Comparison of ENCODE assay signal across 8 cellular contexts in genomic region chr7:139034855-139035587, GRCh38. TPM values are rescaled to one million over a fixed set of nuclear protein-coding genes. Genes with fewer than 3 reads are reported as not detected.
DNase-seq lines count a peak whose midpoint lies in the region; ATAC-seq and TF ChIP-seq lines count a peak whose summit lies in the region.

No MANE protein-coding gene starts in this region.

- no peaks in the 10 kb centered on the region for H3F3A ChIP-seq in neural progenitor cell (ENCODE audit: low read depth)

- H3K4me1 Mint-ChIP-seq in neural progenitor cell (no peaks in the 10 kb centered on the region), osteocyte (ENCODE audit: unreplicated experiment) (no peaks in the 10 kb centered on the region)

- H3K36me3 Mint-ChIP-seq in neural progenitor cell (no peaks in the 10 kb centered on the region), osteocyte (ENCODE audit: unreplicated experiment) (no peaks in the 10 kb centered on the region)

- H3K27ac ChIP-seq in KOPT-K1 (ENCODE audit: low read depth, low read length, poor library complexity, severe bottlenecking), result peak overlapping the region; percentile 92
- H3K27ac ChIP-seq in neural progenitor cell, result no peak overlapping the region

- H4K20me1 ChIP-seq in neural progenitor cell (ENCODE audit: low read depth), result no peaks in the 10 kb centered on the region

- H2AFZ ChIP-seq in neural progenitor cell (replicated peaks), result peak overlapping the region; percentile 95

- H3K9ac ChIP-seq in neural progenitor cell, result no peak overlapping the region

- H3K36me3 ChIP-seq in KOPT-K1 (ENCODE audit: insufficient read depth, low read length) (peaks cover 45% of the 10 kb centered on the region), neural progenitor cell (no peaks in the 10 kb centered on the region)

- TF ChIP-seq CTCF in GM10248 (IDR thresholded peaks at IDR 0.05; ENCODE audit: control extremely low read depth, extremely low read depth, low read depth, missing control alignments), result no peak
- no peak for TF ChIP-seq CTCF in neural progenitor cell (IDR thresholded peaks at IDR 0.05)
- TF ChIP-seq CTCF in osteocyte (IDR thresholded peaks at IDR 0.05), result no peak

- DNase-seq in GM10248 (ENCODE audit: extremely low spot score) (peak; percentile 64), fibroblast of peridontal ligament (ENCODE audit: extremely low read depth) (peak; percentile 41), neural progenitor cell (ENCODE audit: low spot score) (peak; percentile 36), NAMALWA (ENCODE audit: low spot score) (no peak), osteocyte (ENCODE audit: extremely low spot score, unreplicated experiment) (no peak)
- peak; percentile 64 for DNase-seq in activated CD8-positive, alpha-beta memory T cell treated with anti-CD3 and anti-CD28 coated beads, Interleukin-2, amount 50 U/mL, for 48 hours

- H3K4me3 Mint-ChIP-seq in neural progenitor cell, result peak overlapping the region; percentile 78
- H3K4me3 Mint-ChIP-seq in osteocyte (ENCODE audit: unreplicated experiment), result no peak overlapping the region

- H3K27ac Mint-ChIP-seq in neural progenitor cell (no peak overlapping the region), osteocyte (ENCODE audit: unreplicated experiment) (no peak overlapping the region)

- H3K9me3 Mint-ChIP-seq in neural progenitor cell (peaks cover 2% of the 10 kb centered on the region), osteocyte (ENCODE audit: unreplicated experiment) (no peaks in the 10 kb centered on the region)

- no peaks in the 10 kb centered on the region for H3K79me2 ChIP-seq in neural progenitor cell (ENCODE audit: low read depth)

- ATAC-seq in GM21723 (IDR thresholded peaks at IDR 0.05; ENCODE audit: unreplicated experiment), result peak; percentile 51

- H3K9me3 ChIP-seq in KOPT-K1 (ENCODE audit: insufficient read depth, low read length, poor library complexity, severe bottlenecking) (no peaks in the 10 kb centered on the region), neural progenitor cell (ENCODE audit: low read depth) (no peaks in the 10 kb centered on the region)

- peaks cover 5% of the 10 kb centered on the region for H3K27me3 Mint-ChIP-seq in neural progenitor cell (ENCODE audit: insufficient read depth, low read depth)
- H3K27me3 Mint-ChIP-seq in osteocyte (ENCODE audit: unreplicated experiment), result peaks cover 12% of the 10 kb centered on the region

- CTCF ChIA-PET in GM10248 (lab: Yijun Ruan, JAX), result interaction anchor here (1.3 to 4.0 kb wide), 7 partner anchors 8 to 53 kb away, joined by 3 to 19 read pairs (median 5); no protein-coding TSS in a partner anchor

- H3K4me2 ChIP-seq in neural progenitor cell, result peak overlapping the region; percentile 81

- POLR2A ChIA-PET in GM10248 (lab: Yijun Ruan, JAX), result no interaction called here

- H3K4me3 ChIP-seq in neural progenitor cell, result peak overlapping the region; percentile 51

- H3K4me1 ChIP-seq in neural progenitor cell, result no peaks in the 10 kb centered on the region

- H3K27me3 ChIP-seq in neural progenitor cell, result peaks cover 23% of the 10 kb centered on the region

RNA-seq across cellular contexts. Expression of gene ZC3HAV1L, which starts 0.8 kb away (rescaled TPM):
- total RNA-seq in neural progenitor cell (ENCODE audit: low replicate concordance) (7.1 and 9.5 TPM in 2 replicates), osteocyte (not detected in 2 replicates)

RNA-seq across cellular contexts. Expression of gene KIAA1549, which starts 53.8 kb away (rescaled TPM):
- 4.8 and 9.1 TPM in 2 replicates for total RNA-seq in neural progenitor cell (ENCODE audit: low replicate concordance)
- total RNA-seq in osteocyte, result 12.2 and 12.8 TPM in 2 replicates

Comparison
In these comparisons a context has a peak if more than half of its experiments do, and no peak if none do; other contexts are left out.
1. DNase-seq: peak in GM10248 (single experiment), activated CD8-positive, alpha-beta memory T cell treated with anti-CD3 and anti-CD28 coated beads, Interleukin-2, amount 50 U/mL, for 48 hours (single experiment), fibroblast of peridontal ligament (single experiment) and neural progenitor cell (single experiment); none in NAMALWA (single experiment) and osteocyte (single experiment).